8 cellular contexts compared by ENCODE assay signal in the genomic region with DNA sequence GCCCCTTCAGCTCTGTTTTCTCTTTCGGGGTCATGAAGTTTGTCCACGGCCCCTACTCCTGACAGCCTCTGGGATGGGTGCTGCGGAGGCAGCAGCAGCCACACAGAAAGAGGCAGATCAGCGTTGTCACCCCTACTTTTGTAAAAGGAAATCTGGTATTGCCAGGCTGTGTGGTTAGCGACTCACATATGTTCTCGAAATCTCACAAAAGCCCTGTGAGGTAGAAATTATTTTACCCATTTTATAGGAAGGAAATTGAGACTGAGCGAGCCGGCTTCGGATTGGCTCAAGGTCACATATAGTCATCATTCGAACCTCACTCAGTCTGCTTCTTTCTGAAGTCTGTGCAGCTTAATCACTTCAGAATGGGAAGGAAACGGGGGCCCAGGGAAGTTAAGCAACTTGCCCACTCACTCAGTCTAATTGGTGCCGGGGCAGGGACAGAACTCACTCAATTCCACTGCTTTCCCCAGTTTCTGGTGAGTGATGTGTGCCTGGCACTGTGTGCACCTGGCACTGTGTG. TPM values are rescaled to one million over a fixed set of nuclear protein-coding genes. Genes with fewer than 3 reads are reported as not detected.
DNase-seq lines count a peak whose midpoint lies in the region; ATAC-seq and TF ChIP-seq lines count a peak whose summit lies in the region.

No MANE protein-coding gene starts in this region.

- no peaks in the 10 kb centered on the region for H3K36me3 Mint-ChIP-seq in activated naive CD4-positive, alpha-beta T cell treated with anti-CD3 and anti-CD28 coated beads, Interleukin-2, amount 50 U/mL, for 72 hours

- no peaks in the 10 kb centered on the region for H3K9me3 ChIP-seq in left ventricle myocardium inferior (replicated peaks)

- intact Hi-C loops in left ventricle myocardium inferior (cut with micrococcal nuclease), result no loop called here

- TF ChIP-seq CTCF in left ventricle myocardium inferior (IDR thresholded peaks at IDR 0.05; ENCODE audit: borderline replicate concordance), result no peak

- H3K4me3 ChIP-seq in left ventricle myocardium inferior, result peak overlapping the region; percentile 93
- H3K4me3 ChIP-seq in skeletal muscle cell (ENCODE audit: low read depth, low read length), result peak overlapping the region; percentile 93

- peak overlapping the region; percentile 22 to 62 for H3K27ac Mint-ChIP-seq in activated naive CD4-positive, alpha-beta T cell treated with anti-CD3 and anti-CD28 coated beads, Interleukin-2, amount 50 U/mL, for 72 hours

- peaks cover 53% of the 10 kb centered on the region for H3K4me1 ChIP-seq in left ventricle myocardium inferior

- peak overlapping the region; percentile 98 for H3K27ac ChIP-seq in left ventricle myocardium inferior (replicated peaks)

- no peaks in the 10 kb centered on the region for H3K27me3 ChIP-seq in left ventricle myocardium inferior (ENCODE audit: low read depth)

- ATAC-seq in activated naive CD4-positive, alpha-beta T cell treated with anti-CD3 and anti-CD28 coated beads, Interleukin-2, amount 50 U/mL, for 72 hours, result peak; percentile 54 to 60
- no peak for ATAC-seq in HG03460 (IDR thresholded peaks at IDR 0.05; ENCODE audit: unreplicated experiment)

- H3K9me3 Mint-ChIP-seq in activated naive CD4-positive, alpha-beta T cell treated with anti-CD3 and anti-CD28 coated beads, Interleukin-2, amount 50 U/mL, for 72 hours, result no peaks in the 10 kb centered on the region

- DNase-seq in Daoy (ENCODE audit: low read depth), result peak; percentile 47
- peak; percentile 87 to 92 for DNase-seq in NOMO-1 (lab: John Stamatoyannopoulos, UW; ENCODE audit: unreplicated experiment in 2 of 2)
- peak; percentile 23 to 52 for DNase-seq in activated naive CD4-positive, alpha-beta T cell treated with anti-CD3 and anti-CD28 coated beads, Interleukin-2, amount 50 U/mL, for 72 hours (ENCODE audit: low spot score in 2 of 2)
- DNase-seq in left ventricle myocardium inferior, result no peak
- DNase-seq in skeletal muscle cell (ENCODE audit: low read depth), result no peak
- DNase-seq in 8988T, result no peak
- no peak for DNase-seq in NCI-H1092 treated with DMSO at 0.1 percent for 48 hours (lab: John Stamatoyannopoulos, UW)

- H3K36me3 ChIP-seq in left ventricle myocardium inferior, result no peaks in the 10 kb centered on the region

RNA-seq across cellular contexts. Expression of a gene that starts 1.1 kb away (rescaled TPM):
- total RNA-seq in Daoy (2014; rRNA removed; shearing (Covaris generic)), result 90.9 and 101 TPM in 2 replicates
- 10 to 100 TPM in 1 of 2 donors, 1 to 10 TPM in 1; 5.1 to 17.4 TPM for total RNA-seq in activated naive CD4-positive, alpha-beta T cell treated with anti-CD3 and anti-CD28 coated beads, Interleukin-2, amount 50 U/mL, for 72 hours
- 51.8 TPM for total RNA-seq in left ventricle myocardium inferior

RNA-seq across cellular contexts. Expression of a gene that starts 53.6 kb away (rescaled TPM):
- 2.3 and 2.5 TPM in 2 replicates for total RNA-seq in Daoy (2014; rRNA removed; shearing (Covaris generic))
- total RNA-seq in activated naive CD4-positive, alpha-beta T cell treated with anti-CD3 and anti-CD28 coated beads, Interleukin-2, amount 50 U/mL, for 72 hours, result 10 to 100 TPM; 19.2 to 19.6 TPM
- total RNA-seq in left ventricle myocardium inferior, result 126 TPM

Comparison
In these comparisons a context has a peak if more than half of its experiments do, and no peak if none do; other contexts are left out.
1. DNase-seq: peak in Daoy (single experiment), NOMO-1 (2 of 2) and activated naive CD4-positive, alpha-beta T cell treated with anti-CD3 and anti-CD28 coated beads, Interleukin-2, amount 50 U/mL, for 72 hours (2 of 2); none in left ventricle myocardium inferior (single experiment), skeletal muscle cell (single experiment), 8988T (single experiment) and NCI-H1092 treated with DMSO at 0.1 percent for 48 hours (single experiment).